ENCODE assay signal across 1 cellular context in genomic region chr10:96614515-96614914, GRCh38.
TF ChIP-seq lines count a peak whose summit lies in the region.

No MANE protein-coding gene starts in this region.

TF ChIP-seq in K562, 482 proteins besides CTCF, POLR2A, EP300 and RAD21 (continued from another document):
- TF ChIP-seq, protein P1, sequence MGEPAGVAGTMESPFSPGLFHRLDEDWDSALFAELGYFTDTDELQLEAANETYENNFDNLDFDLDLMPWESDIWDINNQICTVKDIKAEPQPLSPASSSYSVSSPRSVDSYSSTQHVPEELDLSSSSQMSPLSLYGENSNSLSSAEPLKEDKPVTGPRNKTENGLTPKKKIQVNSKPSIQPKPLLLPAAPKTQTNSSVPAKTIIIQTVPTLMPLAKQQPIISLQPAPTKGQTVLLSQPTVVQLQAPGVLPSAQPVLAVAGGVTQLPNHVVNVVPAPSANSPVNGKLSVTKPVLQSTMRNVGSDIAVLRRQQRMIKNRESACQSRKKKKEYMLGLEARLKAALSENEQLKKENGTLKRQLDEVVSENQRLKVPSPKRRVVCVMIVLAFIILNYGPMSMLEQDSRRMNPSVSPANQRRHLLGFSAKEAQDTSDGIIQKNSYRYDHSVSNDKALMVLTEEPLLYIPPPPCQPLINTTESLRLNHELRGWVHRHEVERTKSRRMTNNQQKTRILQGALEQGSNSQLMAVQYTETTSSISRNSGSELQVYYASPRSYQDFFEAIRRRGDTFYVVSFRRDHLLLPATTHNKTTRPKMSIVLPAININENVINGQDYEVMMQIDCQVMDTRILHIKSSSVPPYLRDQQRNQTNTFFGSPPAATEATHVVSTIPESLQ (CRISPR knock-in tag; IDR thresholded peaks at IDR 0.05): no peak
- TF ChIP-seq NCOR1 (IDR thresholded peaks at IDR 0.05) (peak; percentile 64), E2F5 (CRISPR knock-in tag; IDR thresholded peaks at IDR 0.05) (no peak), MCM5 (IDR thresholded peaks at IDR 0.05; ENCODE audit: low read depth) (no peak), CGGBP1 (CRISPR knock-in tag; IDR thresholded peaks at IDR 0.05) (no peak), STAT5A (IDR thresholded peaks at IDR 0.05; ENCODE audit: borderline replicate concordance, low read length) (peak; percentile 40; the same call in 1 of the 2 replicates), RBM39 (optimal IDR thresholded peaks at IDR 0.05; ENCODE audit: low read depth, low read length) (no peak), RNF2 (IDR thresholded peaks at IDR 0.05) (no peak), TCF3 (CRISPR knock-in tag; IDR thresholded peaks at IDR 0.05) (peak; percentile 60), ZNF318 (IDR thresholded peaks at IDR 0.05; ENCODE audit: borderline replicate concordance in 1 of 2, low read depth in 1 of 2) (no peak), DPF2 (IDR thresholded peaks at IDR 0.05) (peak; percentile 54), SRSF3 (IDR thresholded peaks at IDR 0.05; ENCODE audit: insufficient read depth, low read length) (no peak), CBX8 (IDR thresholded peaks at IDR 0.05; ENCODE audit: borderline replicate concordance, extremely low read depth, low read depth, low read length, poor library complexity, severe bottlenecking) (no peak), MAFK (IDR thresholded peaks at IDR 0.05; ENCODE audit: low read length) (no peak), ZNF583 (CRISPR knock-in tag; IDR thresholded peaks at IDR 0.05) (no peak), STAG1 (CRISPR knock-in tag; IDR thresholded peaks at IDR 0.05; ENCODE audit: borderline replicate concordance) (no peak), ARID1B (IDR thresholded peaks at IDR 0.05) (peak; percentile 67), CBFA2T3 (IDR thresholded peaks at IDR 0.05) (peak; percentile 89), HES1 (IDR thresholded peaks at IDR 0.05; ENCODE audit: low read depth) (no peak), TAL1 (IDR thresholded peaks at IDR 0.05) (peak; percentile 59), POLR3G (IDR thresholded peaks at IDR 0.05; ENCODE audit: extremely low read depth, insufficient read length, insufficient replicate concordance) (no peak), KDM1A (IDR thresholded peaks at IDR 0.05) (peak in 1 of 2 experiments; percentile 22; a peak in 1 of 4 replicates), MEIS2 (IDR thresholded peaks at IDR 0.05; ENCODE audit: partially characterized antibody) (peak; percentile 32), CBFA2T2 (conservative IDR thresholded peaks at IDR 0.05) (peak; percentile 81), HDAC1 (IDR thresholded peaks at IDR 0.05) (no peak), ZNF398 (CRISPR knock-in tag; IDR thresholded peaks at IDR 0.05) (no peak), FOSL1 (tag; conservative IDR thresholded peaks at IDR 0.05) (peak; percentile 56), ZFP30 (CRISPR knock-in tag; IDR thresholded peaks at IDR 0.05; ENCODE audit: borderline replicate concordance) (no peak), ZNF24 (IDR thresholded peaks at IDR 0.05) (0 out of 2 replicates have a peak, but pooled peaks have one; percentile 19), ARNT (IDR thresholded peaks at IDR 0.05) (no peak), TEAD4 (IDR thresholded peaks at IDR 0.05; ENCODE audit: low read length) (peak; percentile 76), TEAD4 (CRISPR knock-in tag; IDR thresholded peaks at IDR 0.05; ENCODE audit: borderline replicate concordance) (no peak)
- TF ChIP-seq, protein P2, sequence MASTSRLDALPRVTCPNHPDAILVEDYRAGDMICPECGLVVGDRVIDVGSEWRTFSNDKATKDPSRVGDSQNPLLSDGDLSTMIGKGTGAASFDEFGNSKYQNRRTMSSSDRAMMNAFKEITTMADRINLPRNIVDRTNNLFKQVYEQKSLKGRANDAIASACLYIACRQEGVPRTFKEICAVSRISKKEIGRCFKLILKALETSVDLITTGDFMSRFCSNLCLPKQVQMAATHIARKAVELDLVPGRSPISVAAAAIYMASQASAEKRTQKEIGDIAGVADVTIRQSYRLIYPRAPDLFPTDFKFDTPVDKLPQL (IDR thresholded peaks at IDR 0.05; ENCODE audit: extremely low read depth, insufficient read length): no peak
- TF ChIP-seq, protein P3, sequence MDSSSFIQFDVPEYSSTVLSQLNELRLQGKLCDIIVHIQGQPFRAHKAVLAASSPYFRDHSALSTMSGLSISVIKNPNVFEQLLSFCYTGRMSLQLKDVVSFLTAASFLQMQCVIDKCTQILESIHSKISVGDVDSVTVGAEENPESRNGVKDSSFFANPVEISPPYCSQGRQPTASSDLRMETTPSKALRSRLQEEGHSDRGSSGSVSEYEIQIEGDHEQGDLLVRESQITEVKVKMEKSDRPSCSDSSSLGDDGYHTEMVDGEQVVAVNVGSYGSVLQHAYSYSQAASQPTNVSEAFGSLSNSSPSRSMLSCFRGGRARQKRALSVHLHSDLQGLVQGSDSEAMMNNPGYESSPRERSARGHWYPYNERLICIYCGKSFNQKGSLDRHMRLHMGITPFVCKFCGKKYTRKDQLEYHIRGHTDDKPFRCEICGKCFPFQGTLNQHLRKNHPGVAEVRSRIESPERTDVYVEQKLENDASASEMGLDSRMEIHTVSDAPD (CRISPR knock-in tag; IDR thresholded peaks at IDR 0.05): 0 out of 2 replicates have a peak, but pooled peaks have one; percentile 66
- TF ChIP-seq, protein P4, sequence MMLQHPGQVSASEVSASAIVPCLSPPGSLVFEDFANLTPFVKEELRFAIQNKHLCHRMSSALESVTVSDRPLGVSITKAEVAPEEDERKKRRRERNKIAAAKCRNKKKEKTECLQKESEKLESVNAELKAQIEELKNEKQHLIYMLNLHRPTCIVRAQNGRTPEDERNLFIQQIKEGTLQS (IDR thresholded peaks at IDR 0.05): 0 out of 2 replicates have a peak, but pooled peaks have one; percentile 10
- TF ChIP-seq, protein P4 (CRISPR knock-in tag; conservative IDR thresholded peaks at IDR 0.05): no peak
- TF ChIP-seq, protein P5, sequence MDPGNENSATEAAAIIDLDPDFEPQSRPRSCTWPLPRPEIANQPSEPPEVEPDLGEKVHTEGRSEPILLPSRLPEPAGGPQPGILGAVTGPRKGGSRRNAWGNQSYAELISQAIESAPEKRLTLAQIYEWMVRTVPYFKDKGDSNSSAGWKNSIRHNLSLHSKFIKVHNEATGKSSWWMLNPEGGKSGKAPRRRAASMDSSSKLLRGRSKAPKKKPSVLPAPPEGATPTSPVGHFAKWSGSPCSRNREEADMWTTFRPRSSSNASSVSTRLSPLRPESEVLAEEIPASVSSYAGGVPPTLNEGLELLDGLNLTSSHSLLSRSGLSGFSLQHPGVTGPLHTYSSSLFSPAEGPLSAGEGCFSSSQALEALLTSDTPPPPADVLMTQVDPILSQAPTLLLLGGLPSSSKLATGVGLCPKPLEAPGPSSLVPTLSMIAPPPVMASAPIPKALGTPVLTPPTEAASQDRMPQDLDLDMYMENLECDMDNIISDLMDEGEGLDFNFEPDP (CRISPR knock-in tag; IDR thresholded peaks at IDR 0.05): no peak
